4 cellular contexts compared by ENCODE assay signal in genomic region chr2:97066030-97066429, GRCh38. TPM values are rescaled to one million over a fixed set of nuclear protein-coding genes. Genes with fewer than 3 reads are reported as not detected.
A peak's percentile ranks its signal among the peaks of the same experiment; 100 is the strongest.
DNase-seq lines count a peak whose midpoint lies in the region; ATAC-seq and TF ChIP-seq lines count a peak whose summit lies in the region.
"Not testable (repeated sequence)": the region's sequence is repeated elsewhere in the genome, so short reads cannot be mapped to it uniquely, and the experiment has no call there.

No MANE protein-coding gene starts in this region.

- not testable (repeated sequence) for H3K4me3 ChIP-seq in esophagus muscularis mucosa; mesendoderm (ENCODE audit: low read length)

- not testable (repeated sequence) for H3K36me3 ChIP-seq in esophagus muscularis mucosa; mesendoderm (ENCODE audit: control insufficient read depth, insufficient read depth, low read length)

- H3K27ac Mint-ChIP-seq in WTC11, result peak overlapping the region; percentile 78; the same call in 1 of the 2 replicates
- H3K27ac Mint-ChIP-seq in activated CD4-positive, alpha-beta T cell treated with anti-CD3 and anti-CD28 coated beads, Interleukin-2, amount 10 ng/mL, durations not matched to agents 24 days and 14 days, result not testable (repeated sequence)

- not testable (repeated sequence) for H3K9me3 ChIP-seq in esophagus muscularis mucosa

- H3K4ac ChIP-seq in mesendoderm (ENCODE audit: low read depth, low read length), result not testable (repeated sequence)

- not testable (repeated sequence) for H4K5ac ChIP-seq in mesendoderm (ENCODE audit: low read length)

- H2AK5ac ChIP-seq in mesendoderm (ENCODE audit: low read length), result not testable (repeated sequence)

- not testable (repeated sequence) for TF ChIP-seq POLR2A in esophagus muscularis mucosa (IDR thresholded peaks at IDR 0.05; ENCODE audit: low read depth)

- intact Hi-C loops in activated CD4-positive, alpha-beta T cell treated with anti-CD3 and anti-CD28 coated beads, Interleukin-2, amount 10 ng/mL, durations not matched to agents 24 days and 14 days (cut with micrococcal nuclease); esophagus muscularis mucosa (cut with DNase I): not testable (repeated sequence)

- POLR2A ChIA-PET in WTC11 (lab: Charles Lee), result interaction anchor here (0.5 kb wide), 1 partner anchor 208 kb away, joined by 4 read pairs; no protein-coding TSS in a partner anchor

- CTCF ChIA-PET in WTC11 (lab: Charles Lee), result not testable (repeated sequence)

- not testable (repeated sequence) for H3K79me1 ChIP-seq in mesendoderm (ENCODE audit: low read length)

- not testable (repeated sequence) for H3K23ac ChIP-seq in mesendoderm (ENCODE audit: low read length)

- H2BK15ac ChIP-seq in mesendoderm (replicated peaks; ENCODE audit: low read depth), result not testable (repeated sequence)

- not testable (repeated sequence) for H3K9ac ChIP-seq in mesendoderm (ENCODE audit: low read length)

- TF ChIP-seq EP300 in esophagus muscularis mucosa (IDR thresholded peaks at IDR 0.05), result not testable (repeated sequence)

- not testable (repeated sequence) for TF ChIP-seq CTCF in WTC11 (IDR thresholded peaks at IDR 0.05); esophagus muscularis mucosa (IDR thresholded peaks at IDR 0.05)

- H3K79me2 ChIP-seq in mesendoderm (ENCODE audit: control insufficient read depth, insufficient read depth, low read length), result not testable (repeated sequence)

- H3K9me3 Mint-ChIP-seq in WTC11, result peaks cover 20% of the 10 kb centered on the region
- H3K9me3 Mint-ChIP-seq in activated CD4-positive, alpha-beta T cell treated with anti-CD3 and anti-CD28 coated beads, Interleukin-2, amount 10 ng/mL, durations not matched to agents 24 days and 14 days, result not testable (repeated sequence)

- not testable (repeated sequence) for H2BK120ac ChIP-seq in mesendoderm (ENCODE audit: low read depth, low read length)

- H3K4me2 ChIP-seq in mesendoderm (ENCODE audit: low read length), result not testable (repeated sequence)

- H3K27me3 ChIP-seq in esophagus muscularis mucosa; mesendoderm (ENCODE audit: insufficient read depth, low read length, poor library complexity): not testable (repeated sequence)

- not testable (repeated sequence) for H3K56ac ChIP-seq in mesendoderm (ENCODE audit: low read length)

- H3K4me1 ChIP-seq in esophagus muscularis mucosa; mesendoderm (ENCODE audit: control insufficient read depth, low read depth, low read length): not testable (repeated sequence)

- H3K27ac ChIP-seq in esophagus muscularis mucosa (replicated peaks in 1 of 4); mesendoderm (ENCODE audit: low read depth, low read length): not testable (repeated sequence)

- peaks cover 11% of the 10 kb centered on the region for H3K36me3 Mint-ChIP-seq in WTC11
- not testable (repeated sequence) for H3K36me3 Mint-ChIP-seq in activated CD4-positive, alpha-beta T cell treated with anti-CD3 and anti-CD28 coated beads, Interleukin-2, amount 10 ng/mL, durations not matched to agents 24 days and 14 days (ENCODE audit: low read depth)

- peaks cover 29% of the 10 kb centered on the region for H3K4me1 Mint-ChIP-seq in WTC11
- H3K4me1 Mint-ChIP-seq in activated CD4-positive, alpha-beta T cell treated with anti-CD3 and anti-CD28 coated beads, Interleukin-2, amount 10 ng/mL, durations not matched to agents 24 days and 14 days, result not testable (repeated sequence)

- H3K18ac ChIP-seq in mesendoderm (ENCODE audit: low read length), result not testable (repeated sequence)

- peak; percentile 72 for ATAC-seq in WTC11

- H4K8ac ChIP-seq in mesendoderm (ENCODE audit: low read depth, low read length), result not testable (repeated sequence)

- not testable (repeated sequence) for DNase-seq in WTC11 (ENCODE audit: low spot score)
- peak; percentile 55 for DNase-seq in activated CD4-positive, alpha-beta T cell treated with anti-CD3 and anti-CD28 coated beads, Interleukin-2, amount 10 ng/mL, durations not matched to agents 24 days and 14 days
- DNase-seq in esophagus muscularis mucosa (ENCODE audit: extremely low spot score) (peak; percentile 57), mesendoderm (peak; percentile 1)

- WGBS in esophagus muscularis mucosa, result 61% methylated on average over 2 of the region's 5 CpGs
- no CpG with 5 or more reads among the region's 5 CpGs for WGBS in mesendoderm (ENCODE audit: extremely low coverage, insufficient coverage, low lambda C conversion rate)

- H2BK5ac ChIP-seq in mesendoderm (ENCODE audit: low read length), result not testable (repeated sequence)

- H3K27me3 Mint-ChIP-seq in WTC11 (ENCODE audit: low read depth), result peaks cover 16% of the 10 kb centered on the region
- H3K27me3 Mint-ChIP-seq in activated CD4-positive, alpha-beta T cell treated with anti-CD3 and anti-CD28 coated beads, Interleukin-2, amount 10 ng/mL, durations not matched to agents 24 days and 14 days, result peaks cover 19% of the 10 kb centered on the region

- H3K4me3 Mint-ChIP-seq in WTC11; activated CD4-positive, alpha-beta T cell treated with anti-CD3 and anti-CD28 coated beads, Interleukin-2, amount 10 ng/mL, durations not matched to agents 24 days and 14 days: not testable (repeated sequence)

RNA-seq across cellular contexts. Expression of gene FAHD2B, which starts 28.7 kb away (rescaled TPM):
- 45.2 to 49.5 TPM (median 46.4 TPM) in 3 replicates for total RNA-seq in WTC11 (2021)
- 22.3 and 24.3 TPM in 2 replicates for total RNA-seq in activated CD4-positive, alpha-beta T cell treated with anti-CD3 and anti-CD28 coated beads, Interleukin-2, amount 10 ng/mL, durations not matched to agents 24 days and 14 days
- total RNA-seq in esophagus muscularis mucosa, result 10 to 100 TPM; 14.6 to 24.2 (median 20.0) TPM
- polyA plus RNA-seq in mesendoderm (2013, experiment 1 of 2), result 19.5 TPM
- polyA plus RNA-seq in mesendoderm (2013, experiment 2 of 2), result 19.9 TPM

RNA-seq across cellular contexts. Expression of gene ANKRD36, which starts 46.9 kb away (rescaled TPM):
- total RNA-seq in WTC11 (2021) (14.4 to 16.8 TPM (median 16.2 TPM) in 3 replicates), esophagus muscularis mucosa (10 to 100 TPM in 3 of 4 donors, 1 to 10 TPM in 1; 5.1 to 25.3 (median 12.9) TPM)
- total RNA-seq in activated CD4-positive, alpha-beta T cell treated with anti-CD3 and anti-CD28 coated beads, Interleukin-2, amount 10 ng/mL, durations not matched to agents 24 days and 14 days, result 41.2 and 45.1 TPM in 2 replicates
- 2.1 TPM for polyA plus RNA-seq in mesendoderm (2013, experiment 1 of 2)
- polyA plus RNA-seq in mesendoderm (2013, experiment 2 of 2), result 2.2 TPM
